In genomic region chr2:13791019-13791418, GRCh38 we compare ENCODE assay signal across 32 cellular contexts.
"Had no signal": no experiment of that assay in that cellular context is flagged by ENCODE, and none has a peak within 500 bp of the region (broad histone marks: within the 10 kb centered on the region; RNA-seq: fewer than 3 reads in every experiment).

No MANE protein-coding gene starts in this region.

- H3K9ac ChIP-seq: KMS-11, SK-N-SH had no signal

- H3K36me3 ChIP-seq: Peyer's patch, SJSA1 had no signal

- H3K4me2 ChIP-seq: KMS-11, SK-N-SH had no signal

- ATAC-seq: PC-3 had no signal

- DNase-seq: Karpas-422, KBM-7, NCI-H1048, NCI-H1092 treated with DMSO at 0.1 percent for 48 hours, NCI-H1105 treated with DMSO at 0.1 percent for 48 hours, NCI-H1417, NCI-H1436, NCI-H146, NCI-H1694, NCI-H187, NCI-H1930, NCI-H2029 treated with DMSO at 0.1 percent for 48 hours, NCI-H2081 treated with DMSO at 0.1 percent for 48 hours, NCI-H2107, NCI-H2171, NCI-H226, NCI-H446 treated with DMSO at 0.1 percent for 48 hours, NCI-H510A, NCI-H524, NCI-H526, NCI-H69, NCI-H748 treated with DMSO at 0.1 percent for 48 hours, NCI-H82, PC-3, Peyer's patch, Right ventricle myocardium superior, RPMI8226, SHP77 treated with DMSO at 0.1 percent for 48 hours, SK-N-SH, SW 1271 had no signal

- H3K27me3 ChIP-seq: Peyer's patch, SJSA1 had no signal

- H3K27ac ChIP-seq: KMS-11, Peyer's patch, SJSA1 had no signal

- H3K9me3 ChIP-seq: SJSA1, SK-N-SH had no signal

- H3K4me1 ChIP-seq: Peyer's patch, SJSA1 had no signal

- H3K4me3 ChIP-seq: Peyer's patch, SJSA1 had no signal
